ENCODE assay signal across 20 cellular contexts in the genomic region with DNA sequence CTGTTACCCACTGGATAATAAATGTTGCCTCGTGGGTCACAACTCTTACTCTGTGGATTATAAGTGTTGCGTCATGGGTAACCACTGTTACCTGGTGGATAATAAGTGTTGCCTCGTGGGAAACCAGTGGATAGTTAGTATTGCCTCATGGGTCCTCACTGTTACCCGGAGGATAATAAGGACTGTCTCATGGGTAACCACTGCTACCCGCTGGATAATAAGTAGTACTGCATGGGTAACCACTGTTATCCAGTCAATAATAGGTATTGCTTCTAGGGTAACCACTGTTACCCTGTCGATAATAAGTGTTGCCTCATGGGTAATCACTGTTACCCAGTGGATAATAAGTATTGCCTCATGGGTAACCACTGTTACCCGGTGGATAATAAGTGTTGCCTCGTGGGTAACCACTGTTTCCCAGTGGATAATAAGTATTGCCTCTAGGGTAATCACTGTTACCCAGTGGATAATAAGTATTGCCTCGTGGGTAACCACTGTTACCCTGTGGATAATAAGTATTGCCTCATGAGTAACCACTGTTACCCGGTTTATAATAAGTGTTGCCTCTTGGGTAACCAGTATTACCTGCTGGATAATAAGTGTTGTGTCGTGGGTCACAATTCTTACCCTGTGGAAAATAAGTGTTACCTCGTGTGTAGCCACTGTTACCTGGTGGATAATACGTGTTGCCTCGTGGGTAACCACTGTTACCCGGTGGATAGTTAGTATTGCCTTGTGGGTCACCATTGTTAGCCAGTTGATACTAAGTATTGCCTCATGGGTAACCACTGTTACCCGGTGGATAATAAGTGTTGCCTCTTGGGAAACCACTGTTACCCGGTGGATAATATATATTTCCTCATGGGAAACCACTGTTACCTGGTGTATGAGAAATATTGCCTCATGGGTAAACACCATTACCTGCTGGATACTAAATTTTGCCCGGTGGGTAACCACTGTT. TPM values are rescaled to one million over a fixed set of nuclear protein-coding genes. Genes with fewer than 3 reads are reported as not detected.
DNase-seq lines count a peak whose midpoint lies in the region; ATAC-seq, FAIRE-seq and TF ChIP-seq lines count a peak whose summit lies in the region.
"Had no signal": no experiment of that assay in that cellular context is flagged by ENCODE, and none has a peak within 500 bp of the region (broad histone marks: within the 10 kb centered on the region; RNA-seq: fewer than 3 reads in every experiment).

No MANE protein-coding gene starts in this region.

- H3K4me1 Mint-ChIP-seq in stimulated activated naive B cell treated with anti-CD40 and anti-IgM and Interleukin-4, amounts not matched to agents 10 μg/mL and 1 μg/mL and 100 μg/mL, for 72 hours: no peaks in the 10 kb centered on the region
- H3K4me1 Mint-ChIP-seq: B cell; naive thymus-derived CD8-positive, alpha-beta T cell had no signal

- H3K36me3 Mint-ChIP-seq in stimulated activated naive B cell treated with anti-CD40 and anti-IgM and Interleukin-4, amounts not matched to agents 10 μg/mL and 1 μg/mL and 100 μg/mL, for 72 hours: no peaks in the 10 kb centered on the region
- H3K36me3 Mint-ChIP-seq: naive thymus-derived CD8-positive, alpha-beta T cell had no signal

- H3K27ac Mint-ChIP-seq in stimulated activated naive B cell treated with anti-CD40 and anti-IgM and Interleukin-4, amounts not matched to agents 10 μg/mL and 1 μg/mL and 100 μg/mL, for 72 hours: no peak overlapping the region
- H3K27ac Mint-ChIP-seq: B cell; effector memory CD8-positive, alpha-beta T cell; naive thymus-derived CD8-positive, alpha-beta T cell; T-helper 1 cell treated with Interleukin-12 subunit alpha and Interleukin-12 subunit beta and Interleukin-4 antibody, amounts not matched to agents 30 μg/mL and 1 μg/mL, for 36 hours had no signal

- no peaks in the 10 kb centered on the region for H3K9me3 Mint-ChIP-seq in stimulated activated naive B cell treated with anti-CD40 and anti-IgM and Interleukin-4, amounts not matched to agents 10 μg/mL and 1 μg/mL and 100 μg/mL, for 72 hours
- H3K9me3 Mint-ChIP-seq: effector memory CD8-positive, alpha-beta T cell had no signal

- H3K9me3 ChIP-seq in esophagus muscularis mucosa: no peaks in the 10 kb centered on the region
- H3K9me3 ChIP-seq in mucosa of descending colon: peaks cover 15% of the 10 kb centered on the region
- H3K9me3 ChIP-seq: testis had no signal

- DNase-seq in GM19239 (ENCODE audit: insufficient read length, low spot score) (no peak), NCI-H69 (lab: John Stamatoyannopoulos, UW) (peak; percentile 33), esophagus muscularis mucosa (ENCODE audit: extremely low spot score) (peak; percentile 39), mucosa of descending colon (peak in 1 of 3 donors; percentile 1), hippocampal formation (lab: John Stamatoyannopoulos, UW) (no peak)
- no peak for DNase-seq in stimulated activated naive B cell treated with anti-CD40 and anti-IgM and Interleukin-4, amounts not matched to agents 10 μg/mL and 1 μg/mL and 100 μg/mL, for 72 hours
- DNase-seq: activated CD8-positive, alpha-beta memory T cell treated with anti-CD3 and anti-CD28 coated beads for 24 hours; central memory CD4-positive, alpha-beta T cell; effector memory CD8-positive, alpha-beta T cell; GF-D8; naive thymus-derived CD8-positive, alpha-beta T cell; NCI-H1417; SHP77; small intestine; testis had no signal

- H3K4me3 ChIP-seq in esophagus muscularis mucosa (no peak overlapping the region), mucosa of descending colon (no peak overlapping the region)
- H3K4me3 ChIP-seq: testis had no signal

- ATAC-seq in mucosa of descending colon: peak; percentile 19
- no peak for ATAC-seq in GM18502 (IDR thresholded peaks at IDR 0.05; ENCODE audit: poor library complexity, unreplicated experiment)
- no peak for ATAC-seq in stimulated activated naive B cell treated with anti-CD40 and anti-IgM and Interleukin-4, amounts not matched to agents 10 μg/mL and 1 μg/mL and 100 μg/mL, for 72 hours (replicated peaks)
- ATAC-seq: effector memory CD8-positive, alpha-beta T cell; naive thymus-derived CD8-positive, alpha-beta T cell had no signal

- H3K27me3 ChIP-seq in esophagus muscularis mucosa: no peaks in the 10 kb centered on the region
- H3K27me3 ChIP-seq: testis had no signal

- 87% methylated on average over 18 of the region's 18 CpGs for WGBS in esophagus muscularis mucosa

- no peak overlapping the region for H3K27ac ChIP-seq in esophagus muscularis mucosa (replicated peaks in 1 of 4)
- H3K27ac ChIP-seq: testis had no signal

- intact Hi-C loops in esophagus muscularis mucosa (cut with DNase I): loop anchor here (10.0 kb wide), 1 partner anchor 266 kb away; no protein-coding TSS in a partner anchor
- intact Hi-C loops in mucosa of descending colon (cut with DNase I, micrococcal nuclease): no loop called here

- TF ChIP-seq POLR2A in esophagus muscularis mucosa (IDR thresholded peaks at IDR 0.05; ENCODE audit: low read depth): no peak

- FAIRE-seq in GM19239 (lab: Jason Lieb, UNC): peak; percentile 84
- FAIRE-seq: D721Med, small intestine had no signal

- TF ChIP-seq CTCF in esophagus muscularis mucosa (IDR thresholded peaks at IDR 0.05) (no peak), mucosa of descending colon (IDR thresholded peaks at IDR 0.05) (no peak)

- no peak for TF ChIP-seq EP300 in esophagus muscularis mucosa (IDR thresholded peaks at IDR 0.05)

- H3K27me3 Mint-ChIP-seq in stimulated activated naive B cell treated with anti-CD40 and anti-IgM and Interleukin-4, amounts not matched to agents 10 μg/mL and 1 μg/mL and 100 μg/mL, for 72 hours: no peaks in the 10 kb centered on the region
- H3K27me3 Mint-ChIP-seq: B cell; effector memory CD8-positive, alpha-beta T cell; naive thymus-derived CD8-positive, alpha-beta T cell had no signal

- H3K4me3 Mint-ChIP-seq in stimulated activated naive B cell treated with anti-CD40 and anti-IgM and Interleukin-4, amounts not matched to agents 10 μg/mL and 1 μg/mL and 100 μg/mL, for 72 hours: no peak overlapping the region
- H3K4me3 Mint-ChIP-seq: B cell; effector memory CD8-positive, alpha-beta T cell; naive thymus-derived CD8-positive, alpha-beta T cell; T-helper 1 cell treated with Interleukin-12 subunit alpha and Interleukin-12 subunit beta and Interleukin-4 antibody, amounts not matched to agents 30 μg/mL and 1 μg/mL, for 36 hours had no signal

- H3K4me1 ChIP-seq in esophagus muscularis mucosa (no peaks in the 10 kb centered on the region), mucosa of descending colon (ENCODE audit: low read depth) (no peaks in the 10 kb centered on the region)
- H3K4me1 ChIP-seq: testis had no signal

- H3K36me3 ChIP-seq in esophagus muscularis mucosa (no peaks in the 10 kb centered on the region), mucosa of descending colon (ENCODE audit: low read depth) (no peaks in the 10 kb centered on the region)

RNA-seq across cellular contexts. Expression of a gene that starts 15.7 kb away (rescaled TPM):
- not detected for total RNA-seq in esophagus muscularis mucosa
- total RNA-seq in mucosa of descending colon: 100 to 1,000 TPM in 2 of 3 donors, 10 to 100 TPM in 1; 64.4 to 283 (median 183) TPM
- total RNA-seq: B cell; lung microvascular endothelial cell; naive thymus-derived CD8-positive, alpha-beta T cell; testis had no signal

RNA-seq across cellular contexts. Expression of a gene that starts 51.6 kb away (rescaled TPM):
- not detected for total RNA-seq in esophagus muscularis mucosa
- total RNA-seq in mucosa of descending colon: 100 to 1,000 TPM; 139 to 414 (median 194) TPM
- total RNA-seq: B cell; lung microvascular endothelial cell; naive thymus-derived CD8-positive, alpha-beta T cell had no signal

Comparison
In these comparisons a context has a peak if more than half of its experiments do, and no peak if none do; other contexts are left out.
1. DNase-seq: peak in NCI-H69 (single experiment) and esophagus muscularis mucosa (single experiment); none in GM19239 (single experiment), stimulated activated naive B cell treated with anti-CD40 and anti-IgM and Interleukin-4, amounts not matched to agents 10 μg/mL and 1 μg/mL and 100 μg/mL, for 72 hours (single experiment) and hippocampal formation (0 of 2).
2. RNA of a gene that starts 15.7 kb away (total RNA-seq): 64.4 to 283 TPM in mucosa of descending colon; not detected in esophagus muscularis mucosa; every median in the first group is over 10 times any median in the second.
3. RNA of a gene that starts 51.6 kb away (total RNA-seq): 139 to 414 TPM in mucosa of descending colon; not detected in esophagus muscularis mucosa; every median in the first group is over 100 times any median in the second.